ENCODE assay signal across 9 cellular contexts in the genomic region with DNA sequence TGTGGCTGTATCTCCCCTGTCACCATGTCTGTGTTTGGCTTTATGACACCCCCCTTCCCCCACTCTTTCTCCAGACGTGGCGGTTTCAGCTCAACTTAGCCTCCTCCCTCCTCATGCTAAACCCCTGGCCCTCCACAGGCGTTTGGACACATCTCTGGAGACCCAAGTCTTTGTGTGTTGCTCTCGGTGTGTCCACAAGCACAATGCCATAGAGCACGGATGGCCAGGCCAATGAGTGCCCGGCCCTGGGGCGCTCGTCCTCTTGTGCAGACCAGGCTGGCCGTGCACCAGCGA. TPM values are rescaled to one million over a fixed set of nuclear protein-coding genes. Genes with fewer than 3 reads are reported as not detected.
DNase-seq lines count a peak whose midpoint lies in the region; FAIRE-seq and TF ChIP-seq lines count a peak whose summit lies in the region.
"Had no signal": no experiment of that assay in that cellular context is flagged by ENCODE, and none has a peak within 500 bp of the region (broad histone marks: within the 10 kb centered on the region; RNA-seq: fewer than 3 reads in every experiment).

No MANE protein-coding gene starts in this region.

- WGBS in small intestine, 3 donors = 41 to 55% (median 50%) methylated on average over 10 of the region's 10 CpGs

- H3K9ac ChIP-seq in HUES48 (ENCODE audit: low read depth, low read length) (peak overlapping the region; percentile 23; the same call in 1 of the 2 replicates), astrocyte (ENCODE audit: low read length) (peak overlapping the region; percentile 9), kidney (ENCODE audit: low read length in 2 of 2) (peak overlapping the region in 1 of 2 donors; percentile 19)

- DNase-seq in astrocyte (ENCODE audit: low read depth) = no peak
- DNase-seq in kidney = no peak
- DNase-seq in small intestine = no peak
- DNase-seq in UCSD-AML1 (lab: John Stamatoyannopoulos, UW; ENCODE audit: unreplicated experiment) = no peak
- DNase-seq in activated T-cell treated with anti-CD3 and anti-CD28 coated beads, Interleukin-2, amount 50 U/mL, for 24 hours = no peak
- no peak for DNase-seq in posterior vena cava (ENCODE audit: low spot score)
- no peak for DNase-seq in cortex of kidney (lab: John Stamatoyannopoulos, UW)

- H3K4me3 Mint-ChIP-seq in astrocyte (ENCODE audit: unreplicated experiment) = peak overlapping the region; percentile 75
- H3K4me3 Mint-ChIP-seq in activated T-cell treated with anti-CD3 and anti-CD28 coated beads, Interleukin-2, amount 50 U/mL, for 24 hours = no peak overlapping the region
- H3K4me3 Mint-ChIP-seq: natural killer cell treated with Interleukin-12 subunit alpha and Interleukin-12 subunit beta and Interleukin-15 and Interleukin-18, amount 100 ng/mL, for 72 hours had no signal

- peaks cover 2% of the 10 kb centered on the region for H3K27me3 Mint-ChIP-seq in astrocyte (ENCODE audit: low read depth, unreplicated experiment)
- peaks cover 31% of the 10 kb centered on the region for H3K27me3 Mint-ChIP-seq in activated T-cell treated with anti-CD3 and anti-CD28 coated beads, Interleukin-2, amount 50 U/mL, for 24 hours

- peak overlapping the region; percentile 69 for H2AFZ ChIP-seq in astrocyte (ENCODE audit: low read depth, low read length)

- intact Hi-C loops in kidney (cut with DNase I) (no loop called here), posterior vena cava (cut with DNase I) (no loop called here)

- H3K4me1 Mint-ChIP-seq in astrocyte (ENCODE audit: low read depth, unreplicated experiment) = peaks cover 20% of the 10 kb centered on the region
- peaks cover 5% of the 10 kb centered on the region for H3K4me1 Mint-ChIP-seq in activated T-cell treated with anti-CD3 and anti-CD28 coated beads, Interleukin-2, amount 50 U/mL, for 24 hours (ENCODE audit: low read depth)

- no peak overlapping the region for H3K27ac Mint-ChIP-seq in astrocyte (ENCODE audit: unreplicated experiment)
- H3K27ac Mint-ChIP-seq in activated T-cell treated with anti-CD3 and anti-CD28 coated beads, Interleukin-2, amount 50 U/mL, for 24 hours = no peak overlapping the region
- H3K27ac Mint-ChIP-seq: natural killer cell treated with Interleukin-12 subunit alpha and Interleukin-12 subunit beta and Interleukin-15 and Interleukin-18, amount 100 ng/mL, for 72 hours had no signal

- H3K27me3 ChIP-seq in HUES48 (ENCODE audit: control insufficient read depth, insufficient read depth, low read length) (peaks cover 8% of the 10 kb centered on the region), astrocyte (ENCODE audit: insufficient read depth, low read length) (no peaks in the 10 kb centered on the region), small intestine (ENCODE audit: control insufficient read depth in 2 of 2, insufficient read depth in 2 of 2, low read length in 2 of 2) (peaks cover 0 to 7% of the 10 kb centered on the region in 2 donors)

- no peaks in the 10 kb centered on the region for H3K79me2 ChIP-seq in astrocyte (ENCODE audit: insufficient read depth, low read length)

- H3K4me2 ChIP-seq in astrocyte (ENCODE audit: low read length) = peak overlapping the region; percentile 79

- peak overlapping the region; percentile 66 for H3K4me3 ChIP-seq in HUES48 (ENCODE audit: low read depth, low read length)
- peak overlapping the region; percentile 40 for H3K4me3 ChIP-seq in astrocyte (ENCODE audit: insufficient read depth, low read depth, low read length)
- peak overlapping the region; percentile 51 to 60 for H3K4me3 ChIP-seq in kidney (ENCODE audit: low read length in 2 of 2)
- peak overlapping the region; percentile 38 to 42 for H3K4me3 ChIP-seq in small intestine (ENCODE audit: low read depth in 1 of 2, low read length in 2 of 2)

- H3K9me3 ChIP-seq in HUES48 (ENCODE audit: control insufficient read depth, insufficient read depth, low read length) (no peaks in the 10 kb centered on the region), astrocyte (ENCODE audit: insufficient read depth, low read depth, low read length) (no peaks in the 10 kb centered on the region), kidney (ENCODE audit: control insufficient read depth in 1 of 2, low read length in 2 of 2) (no peaks in the 10 kb centered on the region), small intestine (ENCODE audit: control insufficient read depth, low read depth) (no peaks in the 10 kb centered on the region)

- H3K27ac ChIP-seq in HUES48 (ENCODE audit: low read depth, low read length) (no peak overlapping the region), astrocyte (ENCODE audit: low read depth, low read length) (no peak overlapping the region), kidney (ENCODE audit: low read depth in 2 of 2, low read length in 2 of 2) (peak overlapping the region; percentile 54 to 63), small intestine (ENCODE audit: low read depth in 1 of 2, low read length in 1 of 2) (peak overlapping the region in 1 of 2 donors; percentile 4)

- no peaks in the 10 kb centered on the region for H3K9me3 Mint-ChIP-seq in astrocyte (ENCODE audit: unreplicated experiment)
- H3K9me3 Mint-ChIP-seq in activated T-cell treated with anti-CD3 and anti-CD28 coated beads, Interleukin-2, amount 50 U/mL, for 24 hours = no peaks in the 10 kb centered on the region
- H3K9me3 Mint-ChIP-seq: natural killer cell treated with Interleukin-12 subunit alpha and Interleukin-12 subunit beta and Interleukin-15 and Interleukin-18, amount 100 ng/mL, for 72 hours had no signal

- no peaks in the 10 kb centered on the region for H4K20me1 ChIP-seq in astrocyte (ENCODE audit: insufficient read depth, low read length)

- TF ChIP-seq CTCF in astrocyte (IDR thresholded peaks at IDR 0.05; ENCODE audit: insufficient read depth, low read depth, low read length) = no peak
- TF ChIP-seq CTCF in kidney (IDR thresholded peaks at IDR 0.05; ENCODE audit: borderline replicate concordance, extremely low read depth, insufficient read depth) = no peak

- no peaks in the 10 kb centered on the region for H3K36me3 Mint-ChIP-seq in astrocyte (ENCODE audit: low read depth, unreplicated experiment)
- no peaks in the 10 kb centered on the region for H3K36me3 Mint-ChIP-seq in activated T-cell treated with anti-CD3 and anti-CD28 coated beads, Interleukin-2, amount 50 U/mL, for 24 hours (ENCODE audit: low read depth)
- H3K36me3 Mint-ChIP-seq: natural killer cell treated with Interleukin-12 subunit alpha and Interleukin-12 subunit beta and Interleukin-15 and Interleukin-18, amount 100 ng/mL, for 72 hours had no signal

- H3K36me3 ChIP-seq in HUES48 (ENCODE audit: control insufficient read depth, insufficient read depth, low read length) (no peaks in the 10 kb centered on the region), astrocyte (ENCODE audit: insufficient read depth, low read length) (no peaks in the 10 kb centered on the region), kidney (ENCODE audit: control insufficient read depth in 1 of 2, insufficient read depth in 2 of 2, low read length in 2 of 2) (no peaks in the 10 kb centered on the region), small intestine (ENCODE audit: control insufficient read depth in 2 of 2, insufficient read depth in 2 of 2, low read length in 2 of 2) (no peaks in the 10 kb centered on the region)

- H3K4me1 ChIP-seq in HUES48 (ENCODE audit: control insufficient read depth, insufficient read depth, low read length) (peaks cover 27% of the 10 kb centered on the region), astrocyte (ENCODE audit: insufficient read depth, low read length) (peaks cover 15% of the 10 kb centered on the region), kidney (ENCODE audit: control insufficient read depth in 1 of 2, insufficient read depth in 1 of 2, low read depth in 1 of 2, low read length in 2 of 2) (peaks cover 4 to 7% of the 10 kb centered on the region in 2 donors), small intestine (ENCODE audit: control insufficient read depth in 2 of 2, insufficient read depth in 1 of 2, low read depth in 1 of 2, low read length in 1 of 2) (peaks cover 0 to 1% of the 10 kb centered on the region in 2 donors)

- no peak for FAIRE-seq in astrocyte (lab: Jason Lieb, UNC)
- no peak for FAIRE-seq in kidney (lab: Jason Lieb, UNC)
- no peak for FAIRE-seq in small intestine (lab: Jason Lieb, UNC)

RNA-seq across cellular contexts. Expression of gene PPP1R14A, which starts 0.5 kb away (rescaled TPM):
- total RNA-seq in astrocyte (13.4 and 18.0 TPM in 2 replicates), kidney (66.0 TPM), posterior vena cava (100 to 1,000 TPM; 314 to 462 TPM)
- polyA plus RNA-seq in kidney (ENCODE audit: insufficient read depth, low read depth, low replicate concordance) (69.9 TPM), small intestine (10 to 100 TPM in 2 of 3 donors, 1 to 10 TPM in 1; 8.7 to 31.8 (median 15.4) TPM)
- total RNA-seq: natural killer cell treated with Interleukin-12 subunit alpha and Interleukin-12 subunit beta and Interleukin-15 and Interleukin-18, amount 100 ng/mL, for 72 hours had no signal

RNA-seq across cellular contexts. Expression of gene SPINT2, which starts 8.7 kb away (rescaled TPM):
- 119 and 171 TPM in 2 replicates for total RNA-seq in astrocyte
- total RNA-seq in kidney = 381 TPM
- polyA plus RNA-seq in kidney (ENCODE audit: insufficient read depth, low read depth, low replicate concordance) = 425 TPM
- polyA plus RNA-seq in small intestine = 100 to 1,000 TPM; 263 to 434 (median 414) TPM
- total RNA-seq in posterior vena cava = 10 to 100 TPM; 25.1 to 39.7 TPM

RNA-seq across cellular contexts. Expression of gene DPF1, which starts 31.7 kb away (rescaled TPM):
- total RNA-seq in astrocyte = 4.0 and 4.5 TPM in 2 replicates
- total RNA-seq in kidney = not detected
- polyA plus RNA-seq in kidney (ENCODE audit: insufficient read depth, low read depth, low replicate concordance) = not detected
- under 1 TPM in 1 of 3 donors, not detected in 2; 0.39 TPM for polyA plus RNA-seq in small intestine
- total RNA-seq in posterior vena cava = under 1 TPM; 0.14 to 0.65 TPM

RNA-seq across cellular contexts. Expression of gene C19orf33, which starts 48.3 kb away (rescaled TPM):
- total RNA-seq in astrocyte (4.9 and 5.8 TPM in 2 replicates), kidney (43.9 TPM), posterior vena cava (1 to 10 TPM; 1.1 to 1.2 TPM)
- polyA plus RNA-seq in kidney (ENCODE audit: insufficient read depth, low read depth, low replicate concordance) (40.3 TPM), small intestine (1,000 to 10,000 TPM in 2 of 3 donors, 100 to 1,000 TPM in 1; 478 to 2,753 (median 1,798) TPM)
- total RNA-seq: natural killer cell treated with Interleukin-12 subunit alpha and Interleukin-12 subunit beta and Interleukin-15 and Interleukin-18, amount 100 ng/mL, for 72 hours had no signal

Comparison
In these comparisons a context has a peak if more than half of its experiments do, and no peak if none do; other contexts are left out.
1. H3K27ac ChIP-seq: peak in kidney (2 of 2); none in HUES48 (single experiment) and astrocyte (single experiment).
2. Peak in every context shown above with its lines, with median percentiles within 50 percentile points of each other: H3K4me3 ChIP-seq.